ENCODE assay signal across 13 cellular contexts in genomic region chrX:150446995-150447394, GRCh38.
DNase-seq lines count a peak whose midpoint lies in the region; ATAC-seq, FAIRE-seq and TF ChIP-seq lines count a peak whose summit lies in the region.
"Had no signal": no experiment of that assay in that cellular context is flagged by ENCODE, and none has a peak within 500 bp of the region (broad histone marks: within the 10 kb centered on the region; RNA-seq: fewer than 3 reads in every experiment).

No MANE protein-coding gene starts in this region.

- H3K27ac Mint-ChIP-seq in Caco-2 (ENCODE audit: unreplicated experiment), result no peak overlapping the region
- H3K27ac Mint-ChIP-seq: CD4-positive, CD25-positive, alpha-beta regulatory T cell had no signal

- DNase-seq in left ventricle myocardium inferior (no peak), left ventricle myocardium superior (no peak), NCI-H524 treated with DMSO at 0.1 percent for 48 hours (lab: John Stamatoyannopoulos, UW) (peak; percentile 44), fibroblast of mammary gland (ENCODE audit: low read depth) (peak; percentile 21), RCC 7860 (ENCODE audit: low spot score) (no peak), head of caudate nucleus (no peak), Caco-2 (no peak)
- DNase-seq: CD4-positive, CD25-positive, alpha-beta regulatory T cell; H7; NCI-H2029; NCI-H526 had no signal

- H3K4me3 ChIP-seq in left ventricle myocardium inferior (no peak overlapping the region), fibroblast of mammary gland (ENCODE audit: control insufficient read depth, low read depth, low read length) (no peak overlapping the region), Caco-2 (ENCODE audit: low read depth, low read length) (no peak overlapping the region)

- no peaks in the 10 kb centered on the region for H3K27me3 Mint-ChIP-seq in Caco-2 (ENCODE audit: insufficient read depth, unreplicated experiment)

- peaks cover 18% of the 10 kb centered on the region for H3K4me1 ChIP-seq in left ventricle myocardium inferior
- H3K4me1 ChIP-seq in Caco-2, result no peaks in the 10 kb centered on the region

- CTCF ChIA-PET in Caco-2 (lab: Charles Lee), result no interaction called here

- H3K4me1 Mint-ChIP-seq in Caco-2 (ENCODE audit: low read depth, unreplicated experiment), result no peaks in the 10 kb centered on the region

- FAIRE-seq in RCC 7860 (lab: Jason Lieb, UNC), result no peak
- FAIRE-seq: D721Med had no signal

- no peaks in the 10 kb centered on the region for H3K9me3 Mint-ChIP-seq in Caco-2 (ENCODE audit: unreplicated experiment)
- H3K9me3 Mint-ChIP-seq: CD4-positive, CD25-positive, alpha-beta regulatory T cell had no signal

- POLR2A ChIA-PET in Caco-2 (lab: Charles Lee), result no interaction called here

- H3K27ac ChIP-seq in left ventricle myocardium inferior (replicated peaks), result peak overlapping the region; percentile 40

- intact Hi-C loops in left ventricle myocardium inferior (cut with micrococcal nuclease) (no loop called here), left ventricle myocardium superior (cut with micrococcal nuclease) (no loop called here), head of caudate nucleus (cut with DNase I) (no loop called here), Caco-2 (cut with micrococcal nuclease; ENCODE audit: unreplicated experiment) (no loop called here)

- no TSS peak for BruUV-seq in Caco-2 (replicated peaks; lab: Mats Ljungman, UMichigan)

- TF ChIP-seq CTCF in left ventricle myocardium inferior (IDR thresholded peaks at IDR 0.05; ENCODE audit: borderline replicate concordance) (no peak), fibroblast of mammary gland (conservative IDR thresholded peaks at IDR 0.05; ENCODE audit: control insufficient read depth, insufficient read depth, low read depth, low read length) (no peak), Caco-2 (IDR thresholded peaks at IDR 0.05; ENCODE audit: insufficient read depth in 1 of 2, low read depth in 1 of 2, low read length in 1 of 2, severe bottlenecking in 1 of 2, unreplicated experiment in 1 of 2) (no peak)

- H3K27me3 ChIP-seq in left ventricle myocardium inferior (ENCODE audit: low read depth), result no peaks in the 10 kb centered on the region
- no peaks in the 10 kb centered on the region for H3K27me3 ChIP-seq in Caco-2 (replicated peaks; ENCODE audit: control insufficient read depth, insufficient read depth, low read length)

- H3K36me3 ChIP-seq in left ventricle myocardium inferior (no peaks in the 10 kb centered on the region), Caco-2 (ENCODE audit: control insufficient read depth, insufficient read depth, low read length) (no peaks in the 10 kb centered on the region)

- H3K4me3 Mint-ChIP-seq in Caco-2 (ENCODE audit: unreplicated experiment), result no peak overlapping the region
- H3K4me3 Mint-ChIP-seq: CD4-positive, CD25-positive, alpha-beta regulatory T cell had no signal

- ATAC-seq in left ventricle myocardium superior (no peak), HG03175 (IDR thresholded peaks at IDR 0.05; ENCODE audit: unreplicated experiment) (no peak)

- H3K36me3 Mint-ChIP-seq in Caco-2 (ENCODE audit: insufficient read depth, unreplicated experiment), result no peaks in the 10 kb centered on the region
- H3K36me3 Mint-ChIP-seq: CD4-positive, CD25-positive, alpha-beta regulatory T cell had no signal

- no peaks in the 10 kb centered on the region for H3K9me3 ChIP-seq in left ventricle myocardium inferior (replicated peaks)
- H3K9me3 ChIP-seq in Caco-2, result no peaks in the 10 kb centered on the region

Comparison
In these comparisons a context has a peak if more than half of its experiments do, and no peak if none do; other contexts are left out.
1. DNase-seq: peak in NCI-H524 treated with DMSO at 0.1 percent for 48 hours (single experiment) and fibroblast of mammary gland (single experiment); none in left ventricle myocardium inferior (single experiment), left ventricle myocardium superior (single experiment), RCC 7860 (single experiment), head of caudate nucleus (0 of 42) and Caco-2 (0 of 2).